Comparison of ENCODE assay signal across 8 cellular contexts in genomic region chr1:84753516-84754375, GRCh38.
DNase-seq lines count a peak whose midpoint lies in the region; ATAC-seq, FAIRE-seq and TF ChIP-seq lines count a peak whose summit lies in the region.

No MANE protein-coding gene starts in this region.

- DNase-seq in GM12865 (ENCODE audit: low read depth) = peak; percentile 75
- DNase-seq in NCI-H187 treated with DMSO at 0.1 percent for 48 hours (lab: John Stamatoyannopoulos, UW) = peak; percentile 17
- DNase-seq in astrocyte of the spinal cord (ENCODE audit: low read depth, low spot score) = peak; percentile 69
- peak; percentile 71 for DNase-seq in iPS DF 6.9 (ENCODE audit: low read depth, low spot score)
- peak; percentile 50 to 55 for DNase-seq in stimulated activated CD4-positive, alpha-beta T cell treated with anti-CD3 and anti-CD28 coated beads, Interleukin-12 subunit alpha, Interleukin-12 subunit beta, amount 100 ng/mL, for 24 hours (ENCODE audit: low read depth in 2 of 2)

- no peaks in the 10 kb centered on the region for H3K36me3 ChIP-seq in iPS DF 6.9 (ENCODE audit: control insufficient read depth, insufficient read depth, low read length)

- TF ChIP-seq CTCF in GM12865 (IDR thresholded peaks at IDR 0.05; ENCODE audit: insufficient read depth, low read depth, low read length, missing control alignments) (peak; percentile 96), astrocyte of the spinal cord (IDR thresholded peaks at IDR 0.05; ENCODE audit: low read depth, low read length) (peak; percentile 96)

- no peaks in the 10 kb centered on the region for H3K9me3 ChIP-seq in iPS DF 6.9 (ENCODE audit: control insufficient read depth, insufficient read depth, low read length)

- no peak overlapping the region for H3K27ac ChIP-seq in iPS DF 6.9 (ENCODE audit: low read length)

- 0 out of 2 replicates have a peak, but pooled peaks cover 1% of the 10 kb centered on the region for H3K4me1 ChIP-seq in iPS DF 6.9 (ENCODE audit: control insufficient read depth, insufficient read depth, low read length)

- in situ Hi-C loops in astrocyte of the spinal cord (cut with HindIII; ENCODE audit: low sequenced_read_pairs) = no loop called here

- ATAC-seq in HG02678 (IDR thresholded peaks at IDR 0.05; ENCODE audit: unreplicated experiment) (peak; percentile 87), GM18870 (IDR thresholded peaks at IDR 0.05; ENCODE audit: unreplicated experiment) (no peak)

- no CpG with 5 or more reads among the region's 16 CpGs for WGBS in iPS DF 6.9 (ENCODE audit: insufficient coverage, insufficient read length)

- H3K27me3 ChIP-seq in iPS DF 6.9 (ENCODE audit: control insufficient read depth, insufficient read depth, low read length) = no peaks in the 10 kb centered on the region

- H3K4me3 ChIP-seq in GM12865 (ENCODE audit: low read depth, low read length) = no peak overlapping the region
- H3K4me3 ChIP-seq in astrocyte of the spinal cord (ENCODE audit: low read depth, low read length) = no peak overlapping the region
- no peak overlapping the region for H3K4me3 ChIP-seq in iPS DF 6.9 (ENCODE audit: low read length)

- FAIRE-seq in TTC549 (lab: Jason Lieb, UNC) = peak; percentile 34

Comparison
In these comparisons a context has a peak if more than half of its experiments do, and no peak if none do; other contexts are left out.
1. DNase-seq: peak in every context shown above with its lines; median percentile 75 in GM12865; 71 in iPS DF 6.9; 69 in astrocyte of the spinal cord; 52 in stimulated activated CD4-positive, alpha-beta T cell treated with anti-CD3 and anti-CD28 coated beads, Interleukin-12 subunit alpha, Interleukin-12 subunit beta, amount 100 ng/mL, for 24 hours; 17 in NCI-H187 treated with DMSO at 0.1 percent for 48 hours.